Comparison of ENCODE assay signal across 11 cellular contexts in genomic region chr1:226772456-226773139, GRCh38. TPM values are rescaled to one million over a fixed set of nuclear protein-coding genes. Genes with fewer than 3 reads are reported as not detected.
DNase-seq lines count a peak whose midpoint lies in the region; ATAC-seq and TF ChIP-seq lines count a peak whose summit lies in the region.
"Had no signal": no experiment of that assay in that cellular context is flagged by ENCODE, and none has a peak within 500 bp of the region (broad histone marks: within the 10 kb centered on the region; RNA-seq: fewer than 3 reads in every experiment).

No MANE protein-coding gene starts in this region.

- H3K9me3 Mint-ChIP-seq in Calu3 (ENCODE audit: low read depth, unreplicated experiment) = no peaks in the 10 kb centered on the region
- H3K9me3 Mint-ChIP-seq: neural crest cell; stimulated activated naive CD8-positive, alpha-beta T cell treated with anti-CD3 and anti-CD28 coated beads, Interleukin-15, Interleukin-2, amounts not matched to agents 100 ng/mL and 50 ng/mL, for 24 hours had no signal

- H3K27ac ChIP-seq in DOHH2 (ENCODE audit: low read depth, low read length) = no peak overlapping the region

- intact Hi-C loops in Calu3 (cut with micrococcal nuclease; ENCODE audit: unreplicated experiment) = no loop called here

- CTCF ChIA-PET in Calu3 (lab: Charles Lee) = no interaction called here

- H3K36me3 Mint-ChIP-seq in Calu3 (ENCODE audit: insufficient read depth, unreplicated experiment) = no peaks in the 10 kb centered on the region

- no peaks in the 10 kb centered on the region for H3K9me2 ChIP-seq in DOHH2 (replicated peaks; ENCODE audit: control insufficient read depth, low read length)

- no peaks in the 10 kb centered on the region for H3K79me2 ChIP-seq in DOHH2 (ENCODE audit: control insufficient read depth, low read length)

- no peaks in the 10 kb centered on the region for H3F3A ChIP-seq in DOHH2 (ENCODE audit: control insufficient read depth, insufficient read depth)

- BruUV-seq in Calu3 (replicated peaks; lab: Mats Ljungman, UMichigan) = no TSS peak

- H3K36me3 ChIP-seq in DOHH2 (ENCODE audit: control insufficient read depth, low read length) = no peaks in the 10 kb centered on the region
- no peaks in the 10 kb centered on the region for H3K36me3 ChIP-seq in BE2C

- no peaks in the 10 kb centered on the region for H4K20me1 ChIP-seq in DOHH2 (ENCODE audit: control insufficient read depth, insufficient read depth, low read depth, low read length)

- no peaks in the 10 kb centered on the region for H3K4me1 Mint-ChIP-seq in Calu3 (ENCODE audit: low read depth, unreplicated experiment)

- H3K4me1 ChIP-seq in DOHH2 (ENCODE audit: control insufficient read depth, low read length) (peaks cover 17% of the 10 kb centered on the region), BE2C (no peaks in the 10 kb centered on the region)

- H3K9me3 ChIP-seq in DOHH2 (ENCODE audit: control insufficient read depth, insufficient read depth, low read length) (no peaks in the 10 kb centered on the region), BE2C (no peaks in the 10 kb centered on the region)

- no peak overlapping the region for H3K4me3 Mint-ChIP-seq in Calu3 (ENCODE audit: low read depth, unreplicated experiment)
- H3K4me3 Mint-ChIP-seq: neural crest cell; stimulated activated naive CD8-positive, alpha-beta T cell treated with anti-CD3 and anti-CD28 coated beads, Interleukin-15, Interleukin-2, amounts not matched to agents 100 ng/mL and 50 ng/mL, for 24 hours had no signal

- H3K4me2 ChIP-seq in DOHH2 (ENCODE audit: low read length) = peak overlapping the region; percentile 56

- H3K27ac Mint-ChIP-seq in Calu3 (ENCODE audit: unreplicated experiment) = no peak overlapping the region
- H3K27ac Mint-ChIP-seq: stimulated activated naive CD8-positive, alpha-beta T cell treated with anti-CD3 and anti-CD28 coated beads, Interleukin-15, Interleukin-2, amounts not matched to agents 100 ng/mL and 50 ng/mL, for 24 hours had no signal

- ATAC-seq in GM19438 (IDR thresholded peaks at IDR 0.05; ENCODE audit: low read depth, unreplicated experiment) = peak; percentile 67
- peak; percentile 80 for ATAC-seq in HG02870 (IDR thresholded peaks at IDR 0.05; ENCODE audit: unreplicated experiment)
- ATAC-seq in HG03571 (IDR thresholded peaks at IDR 0.05; ENCODE audit: unreplicated experiment) = peak; percentile 94

- H3K4me3 ChIP-seq in DOHH2 (ENCODE audit: low read length) (peak overlapping the region; percentile 36), BE2C (ENCODE audit: low read depth, low read length) (no peak overlapping the region)

- TF ChIP-seq CTCF in DOHH2 (IDR thresholded peaks at IDR 0.05; ENCODE audit: low read depth, low read length, poor library complexity, severe bottlenecking) = no peak
- TF ChIP-seq CTCF in BE2C (IDR thresholded peaks at IDR 0.05; ENCODE audit: low read depth, low read length) = no peak
- TF ChIP-seq CTCF in Calu3 (IDR thresholded peaks at IDR 0.05; ENCODE audit: unreplicated experiment) = no peak

- no peak for DNase-seq in cerebellum (ENCODE audit: low spot score)
- no peak for DNase-seq in NCI-H1092 treated with DMSO at 0.1 percent for 48 hours (lab: John Stamatoyannopoulos, UW)
- DNase-seq in BE2C = no peak
- DNase-seq in Calu3 = no peak
- DNase-seq: NCI-H1048 had no signal

- H3K27me3 ChIP-seq in DOHH2 (ENCODE audit: control insufficient read depth, low read length) = no peaks in the 10 kb centered on the region
- H3K27me3 ChIP-seq in BE2C = no peaks in the 10 kb centered on the region; the same call in 1 of the 2 replicates

- H3K27me3 Mint-ChIP-seq in Calu3 (ENCODE audit: unreplicated experiment) = peaks cover 13% of the 10 kb centered on the region
- H3K27me3 Mint-ChIP-seq: stimulated activated naive CD8-positive, alpha-beta T cell treated with anti-CD3 and anti-CD28 coated beads, Interleukin-15, Interleukin-2, amounts not matched to agents 100 ng/mL and 50 ng/mL, for 24 hours had no signal

RNA-seq across cellular contexts. Expression of gene ITPKB, which starts 33.5 kb away (rescaled TPM):
- total RNA-seq in cerebellum (13.5 TPM), Calu3 (2022) (9.8 and 11.8 TPM in 2 replicates)
- 0.25 TPM for polyA plus RNA-seq in BE2C (2012; ENCODE audit: insufficient read depth, insufficient read length, low read depth)
